7 cellular contexts compared by ENCODE assay signal in the genomic region with DNA sequence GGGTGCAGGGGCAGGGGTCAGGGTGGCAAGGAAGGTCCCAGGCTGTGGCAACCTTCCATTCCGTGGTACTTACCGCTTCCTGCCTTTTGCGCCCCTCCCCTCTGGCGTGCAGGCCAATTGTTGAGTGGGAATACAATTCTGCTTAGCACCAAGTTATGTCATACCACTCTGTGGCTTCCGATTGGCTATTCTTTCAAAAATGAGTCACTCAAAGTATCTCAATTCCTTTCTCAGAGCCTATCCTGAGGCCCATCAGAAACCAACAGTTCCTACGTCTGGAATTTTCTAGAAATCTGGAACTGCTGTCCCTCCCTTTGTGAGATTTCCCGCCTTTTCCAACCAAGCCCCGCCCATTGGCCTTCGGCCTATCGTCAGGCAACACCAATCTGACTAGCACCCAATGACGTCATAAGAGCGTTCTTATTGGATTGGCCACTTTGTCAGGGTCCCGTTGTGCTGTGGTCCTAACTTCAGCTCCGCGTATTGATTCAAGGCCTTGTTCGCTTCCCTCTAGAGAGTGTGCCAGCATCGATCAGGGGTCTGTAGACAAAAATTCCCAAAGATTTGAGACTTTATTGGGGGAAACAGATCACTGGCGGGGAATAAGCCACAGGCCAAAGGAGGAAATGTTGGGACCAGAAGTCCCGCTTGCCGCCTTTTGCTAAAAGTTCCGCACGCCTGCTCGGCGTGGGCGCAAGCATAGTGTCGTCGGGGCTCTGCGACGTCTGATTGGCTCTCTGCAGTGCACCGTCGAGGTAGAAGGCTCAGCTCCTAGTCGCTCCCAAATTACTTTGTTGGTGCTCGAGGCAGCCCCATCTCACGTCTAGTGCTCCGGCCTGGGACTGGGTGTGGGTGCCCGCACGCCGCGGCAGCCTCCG.
A peak's percentile ranks its signal among the peaks of the same experiment; 100 is the strongest.
DNase-seq lines count a peak whose midpoint lies in the region; ATAC-seq and TF ChIP-seq lines count a peak whose summit lies in the region.

No MANE protein-coding gene starts in this region.

- peak; percentile 93 for ATAC-seq in HG02678 (IDR thresholded peaks at IDR 0.05; ENCODE audit: unreplicated experiment)

- TF ChIP-seq CTCF in GM13977 (IDR thresholded peaks at IDR 0.05; ENCODE audit: extremely low read depth, insufficient read depth, missing control alignments) (no peak), cardiac fibroblast (IDR thresholded peaks at IDR 0.05; ENCODE audit: low read depth, low read length) (no peak)

- in situ Hi-C loops in GM13977 (cut with MboI; ENCODE audit: low pct_unique_long_range_greater_than_20kb, low sequenced_read_pairs, unreplicated experiment): no loop called here

- no peak overlapping the region for H3K4me3 ChIP-seq in cardiac fibroblast (replicated peaks in 1 of 2; ENCODE audit: low read depth in 2 of 2, low read length in 2 of 2)

- DNase-seq in GM13977 (ENCODE audit: low spot score) (peak; percentile 99), NCI-H2081 (lab: John Stamatoyannopoulos, UW) (peak; percentile 93 to 94), cardiac fibroblast (ENCODE audit: low read depth in 2 of 2) (peak; percentile 92 to 94), kidney tubule cell (ENCODE audit: low spot score) (peak; percentile 90)
- DNase-seq in activated CD4-positive, CD25-positive, alpha-beta regulatory T cell (lab: John Stamatoyannopoulos, UW): peak; percentile 41 to 57 (median 54)
- peak; percentile 72 for DNase-seq in stimulated activated CD4-positive, alpha-beta T cell treated with anti-CD3 and anti-CD28 coated beads, Interleukin-4, amount 100 ng/mL, for 1 hour
